ENCODE assay signal across 8 cellular contexts in the genomic region with DNA sequence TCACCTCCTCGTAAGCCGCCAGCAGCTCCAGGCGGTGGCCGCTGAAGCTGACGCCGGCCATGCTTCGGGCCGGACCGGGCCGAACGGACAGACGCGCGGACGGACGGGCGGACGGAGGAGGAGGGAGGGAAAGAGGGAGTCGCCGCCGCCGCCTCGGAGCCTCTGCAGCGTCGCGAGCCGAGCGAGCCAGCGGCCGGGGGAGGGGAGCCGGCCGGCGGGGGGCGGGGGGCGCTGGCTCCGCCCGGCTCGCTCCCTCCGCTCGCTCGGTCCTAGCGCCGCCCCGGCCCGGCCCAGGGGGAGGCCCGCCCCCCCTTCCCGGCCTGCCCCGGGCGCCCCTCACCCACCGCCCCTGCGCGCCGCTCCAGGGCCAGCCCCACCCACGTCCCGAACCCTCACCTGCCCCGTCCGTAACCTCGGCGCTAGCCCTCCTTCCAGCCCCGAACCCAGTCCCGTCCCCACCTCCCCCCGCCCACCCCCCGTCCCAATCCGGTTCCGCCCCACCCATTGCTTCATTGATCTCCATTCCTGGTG. TPM values are rescaled to one million over a fixed set of nuclear protein-coding genes. Genes with fewer than 3 reads are reported as not detected.
DNase-seq lines count a peak whose midpoint lies in the region; ATAC-seq and TF ChIP-seq lines count a peak whose summit lies in the region.

A gene (minus strand): TSS at position 174 of the 531 bp plus-strand sequence. CDS start 113 bp downstream, at position 61.

- H3K4me2 ChIP-seq in H9 (ENCODE audit: insufficient read depth, insufficient read length, low read length), result peak within 1 kb of the TSS; percentile 61

- H3K27ac ChIP-seq in H9 (ENCODE audit: insufficient read length, low read depth, low read length), result no peak within 1 kb of the TSS
- H3K27ac ChIP-seq in Panc1 (ENCODE audit: low read length), result peak within 1 kb of the TSS; percentile 85
- peak within 1 kb of the TSS; percentile 45 to 73 for H3K27ac ChIP-seq in left lung
- H3K27ac ChIP-seq in stomach smooth muscle (ENCODE audit: low read length), result peak within 1 kb of the TSS; percentile 62

- H3K4me1 ChIP-seq in H9 (ENCODE audit: insufficient read depth, low read length) (peaks cover 24% of the 10 kb centered on the region; the same call in 1 of the 2 replicates), Panc1 (ENCODE audit: control insufficient read depth, insufficient read depth, low read length) (peaks cover 34% of the 10 kb centered on the region), left lung (peaks cover 14 to 35% of the 10 kb centered on the region in 2 donors), stomach smooth muscle (ENCODE audit: control insufficient read depth, insufficient read depth, low read length) (peaks cover 85% of the 10 kb centered on the region)

- H3K27me3 ChIP-seq in H9 (ENCODE audit: insufficient read depth, low read length) (no peaks in the 10 kb centered on the region), Panc1 (ENCODE audit: control insufficient read depth, insufficient read depth, low read length) (no peaks in the 10 kb centered on the region), left lung (peaks cover 0 to 33% of the 10 kb centered on the region in 2 donors), stomach smooth muscle (ENCODE audit: control insufficient read depth in 1 of 2, insufficient read depth in 2 of 2, low read length in 2 of 2) (no peaks in the 10 kb centered on the region)

- in situ Hi-C loops in Panc1 (cut with HindIII; ENCODE audit: low pct_unique_long_range_greater_than_20kb, low sequenced_read_pairs), result no loop called here

- WGBS in H9 (ENCODE audit: extremely low coverage, insufficient read length, low lambda C conversion rate), result no CpG with 5 or more reads among the region's 65 CpGs

- H3K36me3 Mint-ChIP-seq in H9 (ENCODE audit: insufficient read depth in 1 of 3, low read depth in 3 of 3), result peaks cover 20 to 35% (median 34%) of the 10 kb centered on the region in 3 experiments

- H2BK15ac ChIP-seq in H9 (ENCODE audit: low read depth, low read length), result no peak within 1 kb of the TSS

- CTCF ChIA-PET in Panc1 (lab: Charles Lee), result no interaction called here

- peaks cover 44 to 69% of the 10 kb centered on the region in 2 experiments for H3K4me1 Mint-ChIP-seq in H9

- H3K79me1 ChIP-seq in H9 (ENCODE audit: insufficient read depth, low read depth, low read length, poor library complexity, severe bottlenecking), result peaks cover 10% of the 10 kb centered on the region

- no peak within 1 kb of the TSS for H2BK5ac ChIP-seq in H9 (ENCODE audit: insufficient read length, low read length)

- H3K14ac ChIP-seq in H9 (ENCODE audit: insufficient read depth, low read length), result peak within 1 kb of the TSS; percentile 97

- H3T11ph ChIP-seq in H9 (ENCODE audit: low read length), result no peak within 1 kb of the TSS

- H3K79me2 ChIP-seq in H9 (ENCODE audit: insufficient read depth, low read length), result peaks cover 26% of the 10 kb centered on the region; the same call in 1 of the 2 replicates

- no peaks in the 10 kb centered on the region for H3K9me3 ChIP-seq in H9 (ENCODE audit: control insufficient read depth, low read depth, low read length)
- no peaks in the 10 kb centered on the region for H3K9me3 ChIP-seq in Panc1 (ENCODE audit: control insufficient read depth, insufficient read depth, low read depth, low read length)
- no peaks in the 10 kb centered on the region for H3K9me3 ChIP-seq in left lung
- H3K9me3 ChIP-seq in stomach smooth muscle (ENCODE audit: control insufficient read depth in 2 of 2, low read length in 2 of 2), result no peaks in the 10 kb centered on the region

- H2AK5ac ChIP-seq in H9 (ENCODE audit: insufficient read length, low read length), result no peak within 1 kb of the TSS

- H3K23me2 ChIP-seq in H9 (ENCODE audit: insufficient read length, low read depth, low read length, poor library complexity, severe bottlenecking), result peaks cover 4% of the 10 kb centered on the region

- DNase-seq in EH (ENCODE audit: low read depth) (peak; percentile 78), H9 (peak; percentile 71), Panc1 (ENCODE audit: low read depth, low spot score) (no peak), dedifferentiated amniotic fluid mesenchymal stem cell (ENCODE audit: extremely low spot score) (peak; percentile 37), left lung (peak in 1 of 2 donors; percentile 87), cerebellar cortex (ENCODE audit: low spot score) (no peak)

- H4K5ac ChIP-seq in H9 (ENCODE audit: insufficient read length, low read depth, low read length), result no peak within 1 kb of the TSS

- H3K4ac ChIP-seq in H9 (ENCODE audit: low read depth, low read length), result peak within 1 kb of the TSS; percentile 8; the same call in 1 of the 2 replicates

- no peak within 1 kb of the TSS for H3K23ac ChIP-seq in H9 (ENCODE audit: insufficient read length, low read depth, low read length)

- H4K20me1 ChIP-seq in H9 (ENCODE audit: control insufficient read depth, insufficient read depth, insufficient read length), result no peaks in the 10 kb centered on the region

- intact Hi-C loops in Panc1 (cut with micrococcal nuclease; ENCODE audit: unreplicated experiment) (no loop called here), left lung (cut with DNase I) (no loop called here)

- H3K36me3 ChIP-seq in Panc1 (ENCODE audit: control insufficient read depth, insufficient read depth, low read length), result no peaks in the 10 kb centered on the region; the same call in 1 of the 2 replicates
- no peaks in the 10 kb centered on the region for H3K36me3 ChIP-seq in left lung
- H3K36me3 ChIP-seq in stomach smooth muscle (ENCODE audit: control insufficient read depth in 2 of 2, insufficient read depth in 2 of 2, low read length in 2 of 2), result no peaks in the 10 kb centered on the region

- peak within 1 kb of the TSS; percentile 70 to 92 (median 89); a peak in 6 of 7 replicates for H3K27ac Mint-ChIP-seq in H9

- no peak within 1 kb of the TSS for H2BK12ac ChIP-seq in H9 (ENCODE audit: insufficient read length, low read depth, low read length)

- H3K56ac ChIP-seq in H9 (ENCODE audit: insufficient read length, low read depth, low read length), result no peak within 1 kb of the TSS

- peak within 1 kb of the TSS; percentile 75 to 78 for H3K4me3 ChIP-seq in Panc1 (ENCODE audit: low read depth in 2 of 2, low read length in 2 of 2)
- H3K4me3 ChIP-seq in left lung, result peak within 1 kb of the TSS; percentile 53 to 60
- peak within 1 kb of the TSS; percentile 59 to 84 for H3K4me3 ChIP-seq in stomach smooth muscle (ENCODE audit: low read length in 2 of 2)

- peak; percentile 77 for ATAC-seq in Panc1
- ATAC-seq in left lung, result peak; percentile 68
- ATAC-seq in GM21360 (IDR thresholded peaks at IDR 0.05; ENCODE audit: unreplicated experiment), result no peak

- no peak within 1 kb of the TSS for H4K8ac ChIP-seq in H9 (replicated peaks; ENCODE audit: insufficient read length, low read depth, low read length)

- no peaks in the 10 kb centered on the region; the same call in 1 of the 2 replicates for H3K27me3 Mint-ChIP-seq in H9 (ENCODE audit: low read depth)

- POLR2A ChIA-PET in Panc1 (lab: Charles Lee), result interaction anchor here (0.8 kb wide), 1 partner anchor 71 kb away, joined by 3 read pairs; no protein-coding TSS in a partner anchor

- TF ChIP-seq CTCF in H9 (conservative IDR thresholded peaks at IDR 0.05) (no peak), Panc1 (IDR thresholded peaks at IDR 0.05) (no peak), left lung (IDR thresholded peaks at IDR 0.05) (no peak)

- no peak within 1 kb of the TSS for H2BK120ac ChIP-seq in H9 (ENCODE audit: low read depth, low read length, poor library complexity, severe bottlenecking)

- H3K4me3 Mint-ChIP-seq in H9, result peak within 1 kb of the TSS; percentile 83 to 89

- H4K91ac ChIP-seq in H9 (ENCODE audit: insufficient read length, low read depth, low read length), result peak within 1 kb of the TSS; percentile 18

- no peak within 1 kb of the TSS for H2AFZ ChIP-seq in H9 (ENCODE audit: low read length)

- BruUV-seq in Panc1 (replicated peaks; lab: Mats Ljungman, UMichigan), result no TSS peak

- H2BK20ac ChIP-seq in H9 (ENCODE audit: low read depth, low read length, poor library complexity, severe bottlenecking), result no peak within 1 kb of the TSS

- H3K9ac ChIP-seq in H9 (ENCODE audit: extremely low read depth, insufficient read length, low read length), result peak within 1 kb of the TSS; percentile 85
- peak within 1 kb of the TSS; percentile 43 to 55 for H3K9ac ChIP-seq in stomach smooth muscle (ENCODE audit: low read length in 2 of 2)

- peak within 1 kb of the TSS; percentile 95 for H3K18ac ChIP-seq in H9 (ENCODE audit: insufficient read length, low read depth, low read length)

- no peaks in the 10 kb centered on the region for H3K9me3 Mint-ChIP-seq in H9

RNA-seq across cellular contexts. Expression of the gene that starts here (rescaled TPM):
- total RNA-seq in H9 (2021), result 339 and 340 TPM in 2 replicates
- 195 TPM for total RNA-seq in Panc1 (2021; ENCODE audit: unreplicated experiment)
- polyA plus RNA-seq in Panc1 (2012; ENCODE audit: insufficient read length), result 379 TPM
- total RNA-seq in left lung, result 10 to 100 TPM; 43.2 to 83.1 TPM

Comparison
In these comparisons a context has a peak if more than half of its experiments do, and no peak if none do; other contexts are left out.
1. DNase-seq: peak in EH (single experiment), H9 (single experiment) and dedifferentiated amniotic fluid mesenchymal stem cell (single experiment); none in Panc1 (single experiment) and cerebellar cortex (single experiment).
2. Peak in every context shown above with its lines, with median percentiles within 50 percentile points of each other: H3K4me3 ChIP-seq.